1 cellular context compared by ENCODE assay signal in genomic region chr11:125075900-125076317, GRCh38.
TF ChIP-seq lines count a peak whose summit lies in the region.

No MANE protein-coding gene starts in this region.

TF ChIP-seq in IMR-90, 13 proteins besides CTCF, POLR2A, EP300 and RAD21:
- no peak for TF ChIP-seq MAZ (IDR thresholded peaks at IDR 0.05; ENCODE audit: borderline replicate concordance, low read depth, low read length)
- TF ChIP-seq NFE2L2 (IDR thresholded peaks at IDR 0.05; ENCODE audit: low read depth, low read length), result no peak
- no peak for TF ChIP-seq MXI1 (IDR thresholded peaks at IDR 0.05; ENCODE audit: borderline replicate concordance, low read depth, low read length)
- no peak for TF ChIP-seq SMC3 (IDR thresholded peaks at IDR 0.05; ENCODE audit: low read depth, low read length)
- no peak for TF ChIP-seq CEBPB (IDR thresholded peaks at IDR 0.05; ENCODE audit: low read depth, low read length)
- no peak for TF ChIP-seq RFX5 (IDR thresholded peaks at IDR 0.05; ENCODE audit: low read depth, low read length)
- TF ChIP-seq MAFK (IDR thresholded peaks at IDR 0.05; ENCODE audit: low read depth, low read length), result no peak
- TF ChIP-seq CHD1 (IDR thresholded peaks at IDR 0.05; ENCODE audit: low read depth, low read length), result no peak
- TF ChIP-seq USF2 (IDR thresholded peaks at IDR 0.05; ENCODE audit: low read depth, low read length), result no peak
- TF ChIP-seq FOS (IDR thresholded peaks at IDR 0.05; ENCODE audit: low read depth, low read length), result no peak
- TF ChIP-seq ELK1 (IDR thresholded peaks at IDR 0.05; ENCODE audit: borderline replicate concordance, low read depth, low read length), result no peak
- TF ChIP-seq BHLHE40 (IDR thresholded peaks at IDR 0.05; ENCODE audit: low read depth, low read length), result no peak
- no peak for TF ChIP-seq RCOR1 (IDR thresholded peaks at IDR 0.05; ENCODE audit: insufficient replicate concordance, low read length)
